10 cellular contexts compared by ENCODE assay signal in the genomic region with DNA sequence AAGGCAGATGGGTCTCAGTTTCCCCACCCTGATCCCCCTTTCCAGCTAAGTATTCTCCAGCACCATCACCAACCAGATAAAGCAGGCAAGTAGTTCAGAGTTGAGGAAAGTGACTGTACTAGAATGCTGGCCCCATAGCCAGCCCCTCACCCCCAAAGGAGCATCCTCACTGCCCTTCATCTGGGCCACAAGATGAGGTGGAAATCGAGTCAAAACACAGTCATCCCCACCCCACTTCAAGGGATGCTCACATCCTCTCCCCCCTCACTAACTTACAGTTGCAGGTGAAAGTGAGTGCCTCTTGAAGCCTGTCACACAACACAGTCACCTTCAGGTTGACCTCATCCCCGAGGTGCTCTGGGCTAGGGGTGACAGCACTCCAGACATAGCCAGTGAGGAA. TPM values are rescaled to one million over a fixed set of nuclear protein-coding genes. Genes with fewer than 3 reads are reported as not detected.
DNase-seq lines count a peak whose midpoint lies in the region; ATAC-seq and TF ChIP-seq lines count a peak whose summit lies in the region.
"Had no signal": no experiment of that assay in that cellular context is flagged by ENCODE, and none has a peak within 500 bp of the region (broad histone marks: within the 10 kb centered on the region; RNA-seq: fewer than 3 reads in every experiment).

No MANE protein-coding gene starts in this region.

- peaks cover 11% of the 10 kb centered on the region; the same call in 1 of the 2 replicates for H3K4me1 Mint-ChIP-seq in WTC11

- H3K27ac Mint-ChIP-seq in WTC11: no peak overlapping the region

- H3K27me3 Mint-ChIP-seq in WTC11 (ENCODE audit: low read depth): no peaks in the 10 kb centered on the region

- peak; percentile 15 for DNase-seq in activated naive CD4-positive, alpha-beta T cell treated with Interleukin-2 at 50 U/mL for 16 hours
- no peak for DNase-seq in activated naive CD4-positive, alpha-beta T cell treated with anti-CD3 and anti-CD28 coated beads, Interleukin-2, amount 50 U/mL, for 16 hours
- peak; percentile 34 to 42 for DNase-seq in activated T-cell treated with anti-CD3 and anti-CD28 coated beads, Interleukin-2, amount 50 U/mL, for 48 hours
- DNase-seq in mucosa of gallbladder (ENCODE audit: low spot score) (no peak), midbrain (lab: John Stamatoyannopoulos, UW) (no peak), WTC11 (ENCODE audit: low spot score) (no peak)
- DNase-seq: brain microvascular endothelial cell had no signal

- no peak for TF ChIP-seq CTCF in WTC11 (IDR thresholded peaks at IDR 0.05)

- H3K4me3 Mint-ChIP-seq in WTC11: no peak overlapping the region

- CTCF ChIA-PET in WTC11 (lab: Charles Lee): interaction anchor here (1.2 to 7.6 kb wide), 3 partner anchors 14 to 30 kb away, joined by 6 to 63 read pairs (median 8); a partner anchor contains a TSS

- H3K27ac ChIP-seq in layer of hippocampus (ENCODE audit: low read depth, low read length) (peak overlapping the region; percentile 30), temporal lobe (ENCODE audit: low read depth, low read length) (peak overlapping the region; percentile 98)
- H3K27ac ChIP-seq: brain microvascular endothelial cell had no signal

- POLR2A ChIA-PET in WTC11 (lab: Charles Lee): no interaction called here

- ATAC-seq in WTC11: no peak
- ATAC-seq: esophagus mucosa had no signal

- no peaks in the 10 kb centered on the region for H3K27me3 ChIP-seq in layer of hippocampus (ENCODE audit: control insufficient read depth, insufficient read depth, low read length)
- H3K27me3 ChIP-seq: brain microvascular endothelial cell had no signal

- H3K36me3 Mint-ChIP-seq in WTC11: peaks cover 20% of the 10 kb centered on the region

- no peaks in the 10 kb centered on the region for H3K9me3 Mint-ChIP-seq in WTC11

TF ChIP-seq in WTC11, 78 proteins besides CTCF, POLR2A, EP300 and RAD21:
- TF ChIP-seq OVOL2 (CRISPR knock-in tag; IDR thresholded peaks at IDR 0.05; ENCODE audit: borderline replicate concordance) (no peak), ZNF317 (CRISPR knock-in tag; IDR thresholded peaks at IDR 0.05; ENCODE audit: borderline replicate concordance, low read depth) (no peak), ELF4 (CRISPR knock-in tag; IDR thresholded peaks at IDR 0.05; ENCODE audit: low read depth) (no peak), EMX1 (CRISPR knock-in tag; IDR thresholded peaks at IDR 0.05) (no peak), NFE2L1 (CRISPR knock-in tag; IDR thresholded peaks at IDR 0.05) (no peak), ESRRA (CRISPR knock-in tag; IDR thresholded peaks at IDR 0.05; ENCODE audit: borderline replicate concordance) (no peak)
- TF ChIP-seq, protein P1, sequence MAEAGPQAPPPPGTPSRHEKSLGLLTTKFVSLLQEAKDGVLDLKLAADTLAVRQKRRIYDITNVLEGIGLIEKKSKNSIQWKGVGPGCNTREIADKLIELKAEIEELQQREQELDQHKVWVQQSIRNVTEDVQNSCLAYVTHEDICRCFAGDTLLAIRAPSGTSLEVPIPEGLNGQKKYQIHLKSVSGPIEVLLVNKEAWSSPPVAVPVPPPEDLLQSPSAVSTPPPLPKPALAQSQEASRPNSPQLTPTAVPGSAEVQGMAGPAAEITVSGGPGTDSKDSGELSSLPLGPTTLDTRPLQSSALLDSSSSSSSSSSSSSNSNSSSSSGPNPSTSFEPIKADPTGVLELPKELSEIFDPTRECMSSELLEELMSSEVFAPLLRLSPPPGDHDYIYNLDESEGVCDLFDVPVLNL (CRISPR knock-in tag; IDR thresholded peaks at IDR 0.05; ENCODE audit: borderline replicate concordance, low read depth): no peak
- TF ChIP-seq, protein P2, sequence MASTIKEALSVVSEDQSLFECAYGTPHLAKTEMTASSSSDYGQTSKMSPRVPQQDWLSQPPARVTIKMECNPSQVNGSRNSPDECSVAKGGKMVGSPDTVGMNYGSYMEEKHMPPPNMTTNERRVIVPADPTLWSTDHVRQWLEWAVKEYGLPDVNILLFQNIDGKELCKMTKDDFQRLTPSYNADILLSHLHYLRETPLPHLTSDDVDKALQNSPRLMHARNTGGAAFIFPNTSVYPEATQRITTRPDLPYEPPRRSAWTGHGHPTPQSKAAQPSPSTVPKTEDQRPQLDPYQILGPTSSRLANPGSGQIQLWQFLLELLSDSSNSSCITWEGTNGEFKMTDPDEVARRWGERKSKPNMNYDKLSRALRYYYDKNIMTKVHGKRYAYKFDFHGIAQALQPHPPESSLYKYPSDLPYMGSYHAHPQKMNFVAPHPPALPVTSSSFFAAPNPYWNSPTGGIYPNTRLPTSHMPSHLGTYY (CRISPR knock-in tag; IDR thresholded peaks at IDR 0.05): no peak
TF ChIP-seq in WTC11: peak in this region for 0.

RNA-seq across cellular contexts. Expression of a gene that starts 30.4 kb away (rescaled TPM):
- total RNA-seq in temporal lobe (33.2 TPM), mucosa of gallbladder (64.6 TPM), WTC11 (2021) (20.8 to 27.7 TPM (median 22.6 TPM) in 3 replicates)

RNA-seq across cellular contexts. Expression of a gene that starts 52.0 kb away (rescaled TPM):
- total RNA-seq in temporal lobe (46.0 TPM), mucosa of gallbladder (64.5 TPM), WTC11 (2021) (73.5 to 76.2 TPM (median 74.1 TPM) in 3 replicates)

RNA-seq across cellular contexts. Expression of a gene that starts 52.6 kb away (rescaled TPM):
- total RNA-seq in temporal lobe (37.9 TPM), mucosa of gallbladder (38.8 TPM), WTC11 (2021) (43.7 to 47.7 TPM (median 44.6 TPM) in 3 replicates)

Comparison
In these comparisons a context has a peak if more than half of its experiments do, and no peak if none do; other contexts are left out.
1. DNase-seq: peak in activated naive CD4-positive, alpha-beta T cell treated with Interleukin-2 at 50 U/mL for 16 hours (single experiment) and activated T-cell treated with anti-CD3 and anti-CD28 coated beads, Interleukin-2, amount 50 U/mL, for 48 hours (2 of 2); none in activated naive CD4-positive, alpha-beta T cell treated with anti-CD3 and anti-CD28 coated beads, Interleukin-2, amount 50 U/mL, for 16 hours (single experiment), mucosa of gallbladder (single experiment), midbrain (single experiment) and WTC11 (single experiment).